In genomic region chr20:11716945-11717248, GRCh38 we compare ENCODE assay signal across 13 cellular contexts.
DNase-seq lines count a peak whose midpoint lies in the region; ATAC-seq and TF ChIP-seq lines count a peak whose summit lies in the region.
"Had no signal": no experiment of that assay in that cellular context is flagged by ENCODE, and none has a peak within 500 bp of the region (broad histone marks: within the 10 kb centered on the region; RNA-seq: fewer than 3 reads in every experiment).

No MANE protein-coding gene starts in this region.

- H3K4me3 ChIP-seq in GM23248 (peak overlapping the region; percentile 39; the same call in 1 of the 2 replicates), mesendoderm (ENCODE audit: low read length) (no peak overlapping the region), skeletal muscle satellite cell (ENCODE audit: low read length) (no peak overlapping the region)

- WGBS in GM23248 (ENCODE audit: low coverage in 1 of 2, low lambda C conversion rate in 2 of 2, missing lambda C conversion rate in 2 of 2), 2 experiments, result 13 to 42% methylated on average over 1 of the region's 1 CpG
- no CpG with 5 or more reads among the region's 1 CpG for WGBS in mesendoderm (ENCODE audit: extremely low coverage, insufficient coverage, low lambda C conversion rate)

- H4K8ac ChIP-seq in mesendoderm (ENCODE audit: low read depth, low read length), result no peak overlapping the region

- H3K79me1 ChIP-seq in mesendoderm (ENCODE audit: low read length), result no peaks in the 10 kb centered on the region

- peak overlapping the region; percentile 38; the same call in 1 of the 2 replicates for H3K27ac ChIP-seq in GM23248
- no peak overlapping the region for H3K27ac ChIP-seq in mesendoderm (ENCODE audit: low read depth, low read length)
- no peak overlapping the region for H3K27ac ChIP-seq in foreskin keratinocyte

- 0 out of 2 replicates have a peak overlapping the region, but pooled peaks have one; percentile 6 for H3K9ac ChIP-seq in GM23248
- no peak overlapping the region for H3K9ac ChIP-seq in mesendoderm (ENCODE audit: low read length)
- no peak overlapping the region for H3K9ac ChIP-seq in skeletal muscle satellite cell (ENCODE audit: low read depth, low read length)

- peaks cover 31% of the 10 kb centered on the region for H3K27me3 ChIP-seq in GM23248 (replicated peaks; ENCODE audit: insufficient read depth)
- no peaks in the 10 kb centered on the region for H3K27me3 ChIP-seq in mesendoderm (ENCODE audit: insufficient read depth, low read length, poor library complexity)
- H3K27me3 ChIP-seq in skeletal muscle satellite cell (ENCODE audit: control insufficient read depth, insufficient read depth, low read length), result no peaks in the 10 kb centered on the region
- no peaks in the 10 kb centered on the region for H3K27me3 ChIP-seq in foreskin keratinocyte
- H3K27me3 ChIP-seq: BE2C had no signal

- H3K36me3 Mint-ChIP-seq in chondrocyte (ENCODE audit: low read depth), result no peaks in the 10 kb centered on the region

- H2BK5ac ChIP-seq in mesendoderm (ENCODE audit: low read length), result no peak overlapping the region

- peak overlapping the region; percentile 61 for H2BK120ac ChIP-seq in mesendoderm (ENCODE audit: low read depth, low read length)

- H3K4me2 ChIP-seq in GM23248 (ENCODE audit: unreplicated experiment) (peak overlapping the region; percentile 33), mesendoderm (ENCODE audit: low read length) (no peak overlapping the region), skeletal muscle satellite cell (ENCODE audit: low read length) (peak overlapping the region; percentile 42)

- TF ChIP-seq CTCF in chondrocyte (IDR thresholded peaks at IDR 0.05) (no peak), foreskin keratinocyte (conservative IDR thresholded peaks at IDR 0.05) (no peak)

- ATAC-seq in foreskin keratinocyte, result no peak
- ATAC-seq: Panc1 had no signal

- H3K9me3 ChIP-seq in GM23248 (ENCODE audit: low read depth) (no peaks in the 10 kb centered on the region), skeletal muscle satellite cell (replicated peaks; ENCODE audit: low read length) (no peaks in the 10 kb centered on the region)
- H3K9me3 ChIP-seq: BE2C had no signal

- in situ Hi-C loops in GM23248 (cut with MboI), result no loop called here

- no peaks in the 10 kb centered on the region for H4K20me1 ChIP-seq in GM23248 (ENCODE audit: insufficient read depth)

- H3K27me3 Mint-ChIP-seq in chondrocyte (ENCODE audit: low read depth), result no peaks in the 10 kb centered on the region

- H3K4me1 ChIP-seq in GM23248 (ENCODE audit: insufficient read depth) (peaks cover 16% of the 10 kb centered on the region), mesendoderm (ENCODE audit: control insufficient read depth, low read depth, low read length) (peaks cover 6% of the 10 kb centered on the region), skeletal muscle satellite cell (ENCODE audit: control insufficient read depth, insufficient read depth, low read length) (peaks cover 14% of the 10 kb centered on the region), foreskin keratinocyte (peaks cover 4% of the 10 kb centered on the region)
- H3K4me1 ChIP-seq: BE2C had no signal

- H3K36me3 ChIP-seq in GM23248 (ENCODE audit: low read depth), result no peaks in the 10 kb centered on the region
- H3K36me3 ChIP-seq in mesendoderm (ENCODE audit: control insufficient read depth, insufficient read depth, low read length), result no peaks in the 10 kb centered on the region
- H3K36me3 ChIP-seq in skeletal muscle satellite cell (ENCODE audit: insufficient read depth, low read length), result no peaks in the 10 kb centered on the region
- H3K36me3 ChIP-seq: BE2C had no signal

- peaks cover 32% of the 10 kb centered on the region for H3K4me1 Mint-ChIP-seq in chondrocyte (ENCODE audit: low read depth)

- peak overlapping the region; percentile 86 for H3K27ac Mint-ChIP-seq in chondrocyte (ENCODE audit: unreplicated experiment)

- no peak overlapping the region for H2BK15ac ChIP-seq in mesendoderm (replicated peaks; ENCODE audit: low read depth)

- no peak overlapping the region for H3K56ac ChIP-seq in mesendoderm (ENCODE audit: low read length)

- H3K18ac ChIP-seq in mesendoderm (ENCODE audit: low read length), result no peak overlapping the region

- no peak overlapping the region for H2AK5ac ChIP-seq in mesendoderm (ENCODE audit: low read length)

- no peak for DNase-seq in GM23248
- DNase-seq in chondrocyte (ENCODE audit: low spot score), result no peak
- no peak for DNase-seq in mesendoderm
- DNase-seq in NCI-H2171 treated with DMSO at 0.1 percent for 48 hours (lab: John Stamatoyannopoulos, UW), result no peak
- no peak for DNase-seq in GM19240 (ENCODE audit: insufficient read length, low spot score)
- DNase-seq in foreskin keratinocyte, result no peak
- DNase-seq in hypothalamus (lab: John Stamatoyannopoulos, UW), result no peak
- DNase-seq: BE2C, MM.1S, NCI-H1436 treated with DMSO at 0.1 percent for 48 hours, NCI-H345 had no signal

- no peak overlapping the region for H2AFZ ChIP-seq in GM23248

- no peaks in the 10 kb centered on the region for H3K9me2 ChIP-seq in GM23248 (ENCODE audit: insufficient read depth)

- H4K5ac ChIP-seq in mesendoderm (ENCODE audit: low read length), result no peak overlapping the region

- H3K4ac ChIP-seq in mesendoderm (ENCODE audit: low read depth, low read length), result no peak overlapping the region

- no peak overlapping the region for H3K4me3 Mint-ChIP-seq in chondrocyte (ENCODE audit: unreplicated experiment)

- no peak overlapping the region for H3K23ac ChIP-seq in mesendoderm (ENCODE audit: low read length)

- H3K79me2 ChIP-seq in GM23248 (ENCODE audit: insufficient read depth), result no peaks in the 10 kb centered on the region
- H3K79me2 ChIP-seq in mesendoderm (ENCODE audit: control insufficient read depth, insufficient read depth, low read length), result no peaks in the 10 kb centered on the region

- H3K9me3 Mint-ChIP-seq in chondrocyte (ENCODE audit: low read depth), result no peaks in the 10 kb centered on the region

- H3F3A ChIP-seq in GM23248 (ENCODE audit: insufficient read depth), result peaks cover 20% of the 10 kb centered on the region
